Comparison of ENCODE assay signal across 7 cellular contexts in the genomic region with DNA sequence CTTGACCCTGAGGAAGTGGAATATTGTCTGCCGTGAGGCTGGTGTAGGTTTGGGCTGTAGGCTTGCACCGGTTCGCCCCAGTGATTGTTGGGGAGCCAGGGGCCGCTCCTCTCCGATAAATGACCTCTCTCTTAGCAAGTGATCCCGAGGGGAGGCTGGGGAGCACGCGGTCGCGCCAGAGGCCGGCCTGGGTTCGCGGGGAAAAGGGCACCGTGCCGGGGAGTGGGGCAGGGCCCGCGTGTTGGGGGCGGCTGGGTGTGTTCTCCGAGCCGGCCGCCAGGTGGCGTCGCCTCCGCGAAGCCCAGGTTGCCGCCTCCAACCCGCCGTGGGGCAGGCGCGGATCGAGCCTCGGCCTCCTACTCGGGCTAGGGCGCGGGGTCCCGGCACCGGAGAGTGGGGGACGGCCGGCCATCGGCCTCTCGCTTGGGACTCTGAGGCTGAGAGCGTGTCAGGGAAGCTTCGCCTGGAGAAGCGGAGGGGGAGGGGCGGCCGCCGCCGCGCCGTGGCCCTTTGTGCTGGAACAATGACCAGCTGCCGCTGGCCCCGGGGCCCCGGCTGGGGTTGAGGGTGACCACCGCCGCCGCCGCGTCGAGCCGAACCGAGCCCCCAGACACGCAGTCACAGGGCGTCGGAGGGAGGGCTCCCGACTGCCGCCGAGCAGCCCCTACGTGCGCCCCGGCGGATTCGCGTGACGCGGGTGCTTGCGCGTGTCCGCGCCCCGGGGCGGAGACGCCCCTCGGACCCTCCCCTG. TPM values are rescaled to one million over a fixed set of nuclear protein-coding genes. Genes with fewer than 3 reads are reported as not detected.
DNase-seq lines count a peak whose midpoint lies in the region; ATAC-seq, FAIRE-seq and TF ChIP-seq lines count a peak whose summit lies in the region.

No MANE protein-coding gene starts in this region.

- peaks cover 32% of the 10 kb centered on the region for H3K4me1 Mint-ChIP-seq in WTC11

- H3K36me3 ChIP-seq in HEK293 (ENCODE audit: control insufficient read depth in 2 of 2, insufficient read depth in 1 of 2, low read length in 2 of 2) (peaks cover 3 to 38% of the 10 kb centered on the region in 2 experiments; a peak in 2 of 3 replicates), bronchial epithelial cell (ENCODE audit: control insufficient read depth, insufficient read depth, low read length) (peaks cover 15% of the 10 kb centered on the region)

- TF ChIP-seq CTCF in GM12865 (IDR thresholded peaks at IDR 0.05; ENCODE audit: insufficient read depth, low read depth, low read length, missing control alignments), result peak; percentile 87
- TF ChIP-seq CTCF in HEK293 (tag by site-specific recombination; IDR thresholded peaks at IDR 0.05), result peak; percentile 93
- peak; percentile 67 for TF ChIP-seq CTCF in NB4 (IDR thresholded peaks at IDR 0.05; ENCODE audit: low read depth, low read length)
- peak; percentile 97 for TF ChIP-seq CTCF in WTC11 (IDR thresholded peaks at IDR 0.05)
- peak; percentile 93 for TF ChIP-seq CTCF in bronchial epithelial cell (IDR thresholded peaks at IDR 0.05; ENCODE audit: insufficient read depth, low read length, severe bottlenecking)

- H3K4me3 ChIP-seq in GM12865 (ENCODE audit: low read depth, low read length) (peak overlapping the region; percentile 81), HEK293 (ENCODE audit: low read depth, low read length) (peak overlapping the region; percentile 57), NB4 (ENCODE audit: low read depth, low read length) (peak overlapping the region; percentile 66), bronchial epithelial cell (ENCODE audit: low read depth, low read length) (peak overlapping the region; percentile 97)

- peaks cover 8% of the 10 kb centered on the region for H3K4me1 ChIP-seq in HEK293 (ENCODE audit: control insufficient read depth, insufficient read depth, low read length)

- peaks cover 9% of the 10 kb centered on the region for H3K36me3 Mint-ChIP-seq in WTC11

- H3K9me3 Mint-ChIP-seq in WTC11, result no peaks in the 10 kb centered on the region

- CTCF ChIA-PET in HEK293 (lab: Yijun Ruan, JAX) (interaction anchor here (0.6 to 16.6 kb wide), 16 partner anchors 7 to 1629 kb away, joined by 3 to 274 read pairs (median 4); partner anchors contain the start of genes MRPL43, PDZD7, SFXN3 and TWNK), WTC11 (lab: Charles Lee) (interaction anchor here (0.6 to 13.4 kb wide), 15 partner anchors 10 to 400 kb away, joined by 3 to 277 read pairs (median 4); partner anchors contain the start of genes PDZD7, SEMA4G and SFXN3)

- FAIRE-seq in bronchial epithelial cell (lab: Jason Lieb, UNC), result no peak

- peak overlapping the region; percentile 94 for H3K27ac ChIP-seq in HEK293 (ENCODE audit: extremely low read depth, low read depth, low read length)

- ATAC-seq in WTC11, result peak; percentile 4

- no peaks in the 10 kb centered on the region for H3K27me3 Mint-ChIP-seq in WTC11 (ENCODE audit: low read depth)

- H3K4me3 Mint-ChIP-seq in WTC11, result peak overlapping the region; percentile 83

- DNase-seq in GM12865 (ENCODE audit: low read depth) (peak; percentile 82), NB4 (ENCODE audit: low read depth) (peak; percentile 80), WTC11 (ENCODE audit: low spot score) (peak; percentile 73), bronchial epithelial cell (ENCODE audit: low read depth) (peak; percentile 34), islet precursor cell (peak; percentile 87)
- DNase-seq in stimulated activated CD4-positive, alpha-beta T cell treated with anti-CD3 and anti-CD28 coated beads, Interleukin-12 subunit alpha, Interleukin-12 subunit beta, amount 100 ng/mL, for 48 hours (ENCODE audit: low read depth in 2 of 3, low spot score in 1 of 3), result peak; percentile 56 to 67 (median 63)

- no peaks in the 10 kb centered on the region for H3K9me3 ChIP-seq in HEK293 (ENCODE audit: control insufficient read depth, insufficient read depth, low read depth, low read length)

- H3K27me3 ChIP-seq in bronchial epithelial cell (ENCODE audit: control insufficient read depth, insufficient read depth, low read length), result no peaks in the 10 kb centered on the region

- H3K27ac Mint-ChIP-seq in WTC11, result peak overlapping the region; percentile 95

- no peak for TF ChIP-seq POLR2A in NB4 (IDR thresholded peaks at IDR 0.05; ENCODE audit: extremely low read depth, insufficient read length)

- POLR2A ChIA-PET in HEK293 (lab: Yijun Ruan, JAX), result interaction anchor here (0.6 to 1.5 kb wide), 3 partner anchors 12 to 61 kb away, joined by 3 to 8 read pairs (median 7); no protein-coding TSS in a partner anchor
- POLR2A ChIA-PET in WTC11 (lab: Charles Lee), result interaction anchor here (1.8 to 3.4 kb wide), 2 partner anchors 9 to 15 kb away, joined by 5 to 14 read pairs; no protein-coding TSS in a partner anchor

TF ChIP-seq in HEK293, 187 proteins besides CTCF, POLR2A, EP300 and RAD21 (continues in another document):
- peak; percentile 84 for TF ChIP-seq ZBTB8A (tag by site-specific recombination; IDR thresholded peaks at IDR 0.05)
- TF ChIP-seq, protein P1, sequence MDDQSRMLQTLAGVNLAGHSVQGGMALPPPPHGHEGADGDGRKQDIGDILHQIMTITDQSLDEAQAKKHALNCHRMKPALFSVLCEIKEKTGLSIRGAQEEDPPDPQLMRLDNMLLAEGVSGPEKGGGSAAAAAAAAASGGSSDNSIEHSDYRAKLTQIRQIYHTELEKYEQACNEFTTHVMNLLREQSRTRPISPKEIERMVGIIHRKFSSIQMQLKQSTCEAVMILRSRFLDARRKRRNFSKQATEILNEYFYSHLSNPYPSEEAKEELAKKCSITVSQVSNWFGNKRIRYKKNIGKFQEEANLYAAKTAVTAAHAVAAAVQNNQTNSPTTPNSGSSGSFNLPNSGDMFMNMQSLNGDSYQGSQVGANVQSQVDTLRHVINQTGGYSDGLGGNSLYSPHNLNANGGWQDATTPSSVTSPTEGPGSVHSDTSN (CRISPR knock-in tag; IDR thresholded peaks at IDR 0.05), result 0 out of 2 replicates have a peak, but pooled peaks have one; percentile 60
- peak; percentile 28; the same call in 1 of the 2 replicates for TF ChIP-seq ZNF600 (tag by site-specific recombination; IDR thresholded peaks at IDR 0.05)
- no peak for TF ChIP-seq ZNF791 (tag by site-specific recombination; IDR thresholded peaks at IDR 0.05)
- TF ChIP-seq ZNF677 (tag by site-specific recombination; IDR thresholded peaks at IDR 0.05), result no peak
- TF ChIP-seq GLIS1 (tag by site-specific recombination; IDR thresholded peaks at IDR 0.05), result peak; percentile 55
- TF ChIP-seq ZBTB17 (tag by site-specific recombination; IDR thresholded peaks at IDR 0.05), result 0 out of 2 replicates have a peak, but pooled peaks have one; percentile 3
- TF ChIP-seq ZSCAN16 (tag by site-specific recombination; IDR thresholded peaks at IDR 0.05), result 0 out of 2 replicates have a peak, but pooled peaks have one; percentile 18
- TF ChIP-seq ZNF561 (tag by site-specific recombination; IDR thresholded peaks at IDR 0.05; ENCODE audit: borderline replicate concordance), result peak; percentile 94
- no peak; the same call in 1 of the 2 replicates for TF ChIP-seq ZNF777 (tag by site-specific recombination; IDR thresholded peaks at IDR 0.05; ENCODE audit: borderline replicate concordance)
- TF ChIP-seq ZNF394 (tag by site-specific recombination; IDR thresholded peaks at IDR 0.05; ENCODE audit: borderline replicate concordance), result peak; percentile 46; the same call in 1 of the 2 replicates
- no peak for TF ChIP-seq ZNF473 (tag by site-specific recombination; IDR thresholded peaks at IDR 0.05)
- peak; percentile 88; the same call in 1 of the 2 replicates for TF ChIP-seq BCL11B (tag by site-specific recombination; IDR thresholded peaks at IDR 0.05; ENCODE audit: low read depth)

TF ChIP-seq in WTC11, 78 proteins besides CTCF, POLR2A, EP300 and RAD21 (continues in another document):
- TF ChIP-seq, protein P2, sequence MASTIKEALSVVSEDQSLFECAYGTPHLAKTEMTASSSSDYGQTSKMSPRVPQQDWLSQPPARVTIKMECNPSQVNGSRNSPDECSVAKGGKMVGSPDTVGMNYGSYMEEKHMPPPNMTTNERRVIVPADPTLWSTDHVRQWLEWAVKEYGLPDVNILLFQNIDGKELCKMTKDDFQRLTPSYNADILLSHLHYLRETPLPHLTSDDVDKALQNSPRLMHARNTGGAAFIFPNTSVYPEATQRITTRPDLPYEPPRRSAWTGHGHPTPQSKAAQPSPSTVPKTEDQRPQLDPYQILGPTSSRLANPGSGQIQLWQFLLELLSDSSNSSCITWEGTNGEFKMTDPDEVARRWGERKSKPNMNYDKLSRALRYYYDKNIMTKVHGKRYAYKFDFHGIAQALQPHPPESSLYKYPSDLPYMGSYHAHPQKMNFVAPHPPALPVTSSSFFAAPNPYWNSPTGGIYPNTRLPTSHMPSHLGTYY (CRISPR knock-in tag; IDR thresholded peaks at IDR 0.05), result no peak
- TF ChIP-seq TEAD1 (CRISPR knock-in tag; IDR thresholded peaks at IDR 0.05) (peak; percentile 46; the same call in 1 of the 2 replicates), NR3C1 (CRISPR knock-in tag; conservative IDR thresholded peaks at IDR 0.05; ENCODE audit: low read depth) (no peak), CREM (CRISPR knock-in tag; IDR thresholded peaks at IDR 0.05) (peak; percentile 53; the same call in 1 of the 2 replicates), MXD4 (CRISPR knock-in tag; IDR thresholded peaks at IDR 0.05; ENCODE audit: borderline replicate concordance) (no peak), ZNF671 (CRISPR knock-in tag; IDR thresholded peaks at IDR 0.05) (no peak; the same call in 1 of the 2 replicates), PRRX2 (CRISPR knock-in tag; IDR thresholded peaks at IDR 0.05) (no peak), NFATC4 (CRISPR knock-in tag; IDR thresholded peaks at IDR 0.05) (no peak), JUN (CRISPR knock-in tag; IDR thresholded peaks at IDR 0.05) (no peak)
- TF ChIP-seq, protein P3, sequence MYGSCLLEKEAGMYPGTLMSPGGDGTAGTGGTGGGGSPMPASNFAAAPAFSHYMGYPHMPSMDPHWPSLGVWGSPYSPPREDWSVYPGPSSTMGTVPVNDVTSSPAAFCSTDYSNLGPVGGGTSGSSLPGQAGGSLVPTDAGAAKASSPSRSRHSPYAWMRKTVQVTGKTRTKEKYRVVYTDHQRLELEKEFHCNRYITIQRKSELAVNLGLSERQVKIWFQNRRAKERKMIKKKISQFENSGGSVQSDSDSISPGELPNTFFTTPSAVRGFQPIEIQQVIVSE (CRISPR knock-in tag; IDR thresholded peaks at IDR 0.05; ENCODE audit: borderline replicate concordance), result no peak

RNA-seq across cellular contexts. Expression of gene LZTS2, which starts 0.4 kb away (rescaled TPM):
- total RNA-seq in WTC11 (2021) (84.6 to 93.1 TPM (median 91.1 TPM) in 3 replicates), bronchial epithelial cell (30.0 and 36.5 TPM in 2 replicates)

RNA-seq across cellular contexts. Expression of gene TWNK, which starts 11.8 kb away (rescaled TPM):
- total RNA-seq in WTC11 (2021) (24.5 to 28.2 TPM (median 26.2 TPM) in 3 replicates), bronchial epithelial cell (7.9 and 14.7 TPM in 2 replicates)

RNA-seq across cellular contexts. Expression of gene MRPL43, which starts 11.9 kb away (rescaled TPM):
- total RNA-seq in WTC11 (2021) (81.0 to 91.3 TPM (median 85.9 TPM) in 3 replicates), bronchial epithelial cell (47.7 and 73.5 TPM in 2 replicates)

RNA-seq across cellular contexts. Expression of gene SEMA4G, which starts 29.9 kb away (rescaled TPM):
- total RNA-seq in WTC11 (2021) (9.7 to 13.0 TPM (median 11.8 TPM) in 3 replicates), bronchial epithelial cell (0.26 and 0.51 TPM in 2 replicates)

RNA-seq across cellular contexts. Expression of gene PDZD7, which starts 31.8 kb away (rescaled TPM):
- total RNA-seq in WTC11 (2021), result 1.9 to 2.7 TPM (median 2.6 TPM) in 3 replicates
- total RNA-seq in bronchial epithelial cell, result 0.13 and 0.26 TPM in 2 replicates

Comparison
In these comparisons a context has a peak if more than half of its experiments do, and no peak if none do; other contexts are left out.
1. Peak in every context shown above with its lines: DNase-seq, ATAC-seq, H3K4me3 ChIP-seq and H3K27ac ChIP-seq.
2. DNase-seq: peak in every context shown above with its lines; median percentile 87 in islet precursor cell; 82 in GM12865; 80 in NB4; 73 in WTC11; 63 in stimulated activated CD4-positive, alpha-beta T cell treated with anti-CD3 and anti-CD28 coated beads, Interleukin-12 subunit alpha, Interleukin-12 subunit beta, amount 100 ng/mL, for 48 hours; 34 in bronchial epithelial cell.